16 cellular contexts compared by ENCODE assay signal in genomic region chr11:40271361-40271760, GRCh38.
DNase-seq lines count a peak whose midpoint lies in the region; FAIRE-seq and TF ChIP-seq lines count a peak whose summit lies in the region.
"Had no signal": no experiment of that assay in that cellular context is flagged by ENCODE, and none has a peak within 500 bp of the region (broad histone marks: within the 10 kb centered on the region; RNA-seq: fewer than 3 reads in every experiment).

No MANE protein-coding gene starts in this region.

- H2AFZ ChIP-seq in astrocyte (ENCODE audit: low read depth, low read length) = no peak overlapping the region
- H2AFZ ChIP-seq in neural progenitor cell (replicated peaks) = no peak overlapping the region

- no peak overlapping the region for H3K4me3 ChIP-seq in astrocyte (ENCODE audit: insufficient read depth, low read depth, low read length)
- H3K4me3 ChIP-seq in neural progenitor cell = no peak overlapping the region
- no peak overlapping the region for H3K4me3 ChIP-seq in tibial nerve
- no peak overlapping the region for H3K4me3 ChIP-seq in uterus
- H3K4me3 ChIP-seq: BLaER1 treated with 17β-estradiol and CSF1 and Interleukin-3, amounts not matched to agents 10 nM and 100 nM had no signal

- H3K36me3 ChIP-seq in astrocyte (ENCODE audit: insufficient read depth, low read length) = no peaks in the 10 kb centered on the region
- no peaks in the 10 kb centered on the region for H3K36me3 ChIP-seq in neural progenitor cell
- no peaks in the 10 kb centered on the region for H3K36me3 ChIP-seq in tibial nerve
- H3K36me3 ChIP-seq in uterus = no peaks in the 10 kb centered on the region
- H3K36me3 ChIP-seq: BLaER1 treated with 17β-estradiol and CSF1 and Interleukin-3, amounts not matched to agents 10 nM and 100 nM had no signal

- H3K27me3 ChIP-seq in astrocyte (ENCODE audit: insufficient read depth, low read length) (no peaks in the 10 kb centered on the region), neural progenitor cell (no peaks in the 10 kb centered on the region), tibial nerve (no peaks in the 10 kb centered on the region), uterus (no peaks in the 10 kb centered on the region)
- H3K27me3 ChIP-seq: BLaER1 treated with 17β-estradiol and CSF1 and Interleukin-3, amounts not matched to agents 10 nM and 100 nM had no signal

- 71% methylated on average over 5 of the region's 5 CpGs for WGBS in tibial nerve, 2 donors

- no peaks in the 10 kb centered on the region for H3K79me2 ChIP-seq in astrocyte (ENCODE audit: insufficient read depth, low read length)
- no peaks in the 10 kb centered on the region for H3K79me2 ChIP-seq in neural progenitor cell (ENCODE audit: low read depth)

- H3K9me3 ChIP-seq in astrocyte (ENCODE audit: insufficient read depth, low read depth, low read length) (no peaks in the 10 kb centered on the region), neural progenitor cell (ENCODE audit: low read depth) (no peaks in the 10 kb centered on the region), tibial nerve (no peaks in the 10 kb centered on the region), uterus (no peaks in the 10 kb centered on the region)
- H3K9me3 ChIP-seq: BLaER1 treated with 17β-estradiol and CSF1 and Interleukin-3, amounts not matched to agents 10 nM and 100 nM had no signal

- H3K9me3 Mint-ChIP-seq in astrocyte (ENCODE audit: unreplicated experiment) (no peaks in the 10 kb centered on the region), neural progenitor cell (no peaks in the 10 kb centered on the region)
- H3K9me3 Mint-ChIP-seq: HFFc6 had no signal

- intact Hi-C loops in uterus (cut with DNase I; ENCODE audit: low total_unique reads) = no loop called here

- H3K27ac ChIP-seq in astrocyte (ENCODE audit: low read depth, low read length) (no peak overlapping the region), neural progenitor cell (no peak overlapping the region), tibial nerve (peak overlapping the region in 3 of 4 donors; percentile 20 to 70 (median 57)), uterus (no peak overlapping the region)
- H3K27ac ChIP-seq: BLaER1 treated with 17β-estradiol and CSF1 and Interleukin-3, amounts not matched to agents 10 nM and 100 nM had no signal

- H3K36me3 Mint-ChIP-seq in astrocyte (ENCODE audit: low read depth, unreplicated experiment) (no peaks in the 10 kb centered on the region), neural progenitor cell (no peaks in the 10 kb centered on the region)
- H3K36me3 Mint-ChIP-seq: CD8-positive, alpha-beta T cell had no signal

- DNase-seq in astrocyte (ENCODE audit: low read depth) (peak; percentile 70), inferior parietal cortex (ENCODE audit: extremely low spot score) (peak; percentile 32), neural progenitor cell (ENCODE audit: low spot score) (no peak), tibial nerve (ENCODE audit: low spot score in 2 of 2) (no peak), uterus (no peak), UCSD-AML1 (lab: John Stamatoyannopoulos, UW; ENCODE audit: unreplicated experiment) (no peak)
- no peak for DNase-seq in central memory CD4-positive, alpha-beta T cell
- DNase-seq: Calu3; CD8-positive, alpha-beta T cell; DMS79 treated with DMSO at 0.1 percent for 48 hours; GF-D8; GOT3; H7; HFFc6 had no signal

- H3K27me3 Mint-ChIP-seq in astrocyte (ENCODE audit: low read depth, unreplicated experiment) (no peaks in the 10 kb centered on the region), neural progenitor cell (ENCODE audit: insufficient read depth, low read depth) (no peaks in the 10 kb centered on the region)
- H3K27me3 Mint-ChIP-seq: B cell had no signal

- TF ChIP-seq CTCF in astrocyte (IDR thresholded peaks at IDR 0.05; ENCODE audit: insufficient read depth, low read depth, low read length) (no peak), neural progenitor cell (IDR thresholded peaks at IDR 0.05) (no peak), tibial nerve (IDR thresholded peaks at IDR 0.05) (no peak), uterus (IDR thresholded peaks at IDR 0.05) (no peak)

- H3K4me2 ChIP-seq in astrocyte (ENCODE audit: low read length) (no peak overlapping the region), neural progenitor cell (peak overlapping the region; percentile 29)
- H3K4me2 ChIP-seq: BLaER1 treated with 17β-estradiol and CSF1 and Interleukin-3, amounts not matched to agents 10 nM and 100 nM had no signal

- no peak for FAIRE-seq in astrocyte (lab: Jason Lieb, UNC)

- H3K27ac Mint-ChIP-seq in astrocyte (ENCODE audit: unreplicated experiment) = no peak overlapping the region
- no peak overlapping the region for H3K27ac Mint-ChIP-seq in neural progenitor cell
- H3K27ac Mint-ChIP-seq: B cell; CD8-positive, alpha-beta T cell; HFFc6 had no signal

- TF ChIP-seq EP300 in tibial nerve (IDR thresholded peaks at IDR 0.05) = no peak

- H3K4me3 Mint-ChIP-seq in astrocyte (ENCODE audit: unreplicated experiment) = no peak overlapping the region
- no peak overlapping the region for H3K4me3 Mint-ChIP-seq in neural progenitor cell
- H3K4me3 Mint-ChIP-seq: B cell; CD8-positive, alpha-beta T cell; HFFc6 had no signal

- H3F3A ChIP-seq in neural progenitor cell (ENCODE audit: low read depth) = no peaks in the 10 kb centered on the region

- H3K4me1 ChIP-seq in astrocyte (ENCODE audit: insufficient read depth, low read length) (peaks cover 17% of the 10 kb centered on the region), neural progenitor cell (peaks cover 25% of the 10 kb centered on the region), tibial nerve (peaks cover 0 to 28% (median 9%) of the 10 kb centered on the region in 4 donors), uterus (no peaks in the 10 kb centered on the region)
- H3K4me1 ChIP-seq: BLaER1 treated with 17β-estradiol and CSF1 and Interleukin-3, amounts not matched to agents 10 nM and 100 nM had no signal

- TF ChIP-seq POLR2A in tibial nerve (IDR thresholded peaks at IDR 0.05) (no peak), uterus (IDR thresholded peaks at IDR 0.05) (no peak)

- H3K9ac ChIP-seq in astrocyte (ENCODE audit: low read length) = no peak overlapping the region
- H3K9ac ChIP-seq in neural progenitor cell = no peak overlapping the region
- H3K9ac ChIP-seq: BLaER1 treated with 17β-estradiol and CSF1 and Interleukin-3, amounts not matched to agents 10 nM and 100 nM had no signal

- H3K4me1 Mint-ChIP-seq in astrocyte (ENCODE audit: low read depth, unreplicated experiment) (peaks cover 32% of the 10 kb centered on the region), neural progenitor cell (peaks cover 7% of the 10 kb centered on the region)
- H3K4me1 Mint-ChIP-seq: B cell had no signal

- no peaks in the 10 kb centered on the region for H4K20me1 ChIP-seq in astrocyte (ENCODE audit: insufficient read depth, low read length)
- no peaks in the 10 kb centered on the region for H4K20me1 ChIP-seq in neural progenitor cell (ENCODE audit: low read depth)
- H4K20me1 ChIP-seq: BLaER1 treated with 17β-estradiol and CSF1 and Interleukin-3, amounts not matched to agents 10 nM and 100 nM had no signal

Comparison
In these comparisons a context has a peak if more than half of its experiments do, and no peak if none do; other contexts are left out.
1. DNase-seq: peak in astrocyte (single experiment) and inferior parietal cortex (single experiment); none in neural progenitor cell (single experiment), tibial nerve (0 of 2), uterus (0 of 2), central memory CD4-positive, alpha-beta T cell (single experiment) and UCSD-AML1 (single experiment).
2. H3K27ac ChIP-seq: peak in tibial nerve (3 of 4); none in astrocyte (single experiment), neural progenitor cell (single experiment) and uterus (0 of 2).